Comparison of ENCODE assay signal across 10 cellular contexts in genomic region chr3:38031022-38031994, GRCh38. TPM values are rescaled to one million over a fixed set of nuclear protein-coding genes. Genes with fewer than 3 reads are reported as not detected.
A peak's percentile ranks its signal among the peaks of the same experiment; 100 is the strongest.
DNase-seq lines count a peak whose midpoint lies in the region; ATAC-seq lines count a peak whose summit lies in the region.
"Had no signal": no experiment of that assay in that cellular context is flagged by ENCODE, and none has a peak within 500 bp of the region (broad histone marks: within the 10 kb centered on the region; RNA-seq: fewer than 3 reads in every experiment).

No MANE protein-coding gene starts in this region.

- H3K79me2 ChIP-seq in trophoblast cell (ENCODE audit: control insufficient read depth, insufficient read depth, low read length, poor library complexity): peaks cover 2% of the 10 kb centered on the region

- H3K9me3 ChIP-seq in trophoblast cell (ENCODE audit: insufficient read depth, low read depth, low read length): peaks cover 4% of the 10 kb centered on the region
- H3K9me3 ChIP-seq: SJSA1 had no signal

- no peak overlapping the region for H2BK12ac ChIP-seq in trophoblast cell (ENCODE audit: low read length)

- H2AK5ac ChIP-seq in trophoblast cell (ENCODE audit: low read length): no peak overlapping the region

- no peak overlapping the region for H3K14ac ChIP-seq in trophoblast cell (ENCODE audit: low read length)

- WGBS in trophoblast cell (ENCODE audit: extremely low coverage, insufficient coverage, insufficient read length): no CpG with 5 or more reads among the region's 9 CpGs

- no peak overlapping the region for H3K4me3 ChIP-seq in trophoblast cell (ENCODE audit: low read depth, low read length)
- H3K4me3 ChIP-seq: SJSA1 had no signal

- intact Hi-C loops in left ventricle myocardium superior (cut with micrococcal nuclease): no loop called here

- H3K4me2 ChIP-seq in trophoblast cell (ENCODE audit: low read length): no peak overlapping the region

- H2BK120ac ChIP-seq in trophoblast cell (ENCODE audit: insufficient read depth, low read length, poor library complexity): no peak overlapping the region

- no peak overlapping the region for H4K91ac ChIP-seq in trophoblast cell (ENCODE audit: low read depth, low read length)

- DNase-seq in activated gamma-delta T cell treated with Interleukin-2 at 50 U/mL for 16 hours (peak; percentile 27), activated gamma-delta T cell (lab: John Stamatoyannopoulos, UW) (no peak), left ventricle myocardium superior (no peak), NCI-H1105 treated with DMSO at 0.1 percent for 48 hours (lab: John Stamatoyannopoulos, UW) (no peak), NCI-H187 (lab: John Stamatoyannopoulos, UW) (no peak), trophoblast cell (no peak)
- peak; percentile 60 for DNase-seq in activated effector memory CD4-positive, alpha-beta T cell treated with Interleukin-2 at 50 U/mL for 16 hours
- peak; percentile 46 to 66 for DNase-seq in stimulated activated CD4-positive, alpha-beta T cell treated with anti-CD3 and anti-CD28 coated beads, Interleukin-4, amount 100 ng/mL, for 4 hours

- H3K79me1 ChIP-seq in trophoblast cell (ENCODE audit: low read length): peaks cover 3% of the 10 kb centered on the region

- no peaks in the 10 kb centered on the region for H3K36me3 ChIP-seq in trophoblast cell (ENCODE audit: control insufficient read depth in 1 of 2, insufficient read depth in 2 of 2, low read length in 2 of 2)
- H3K36me3 ChIP-seq: SJSA1 had no signal

- H3K9ac ChIP-seq in trophoblast cell (ENCODE audit: low read length): no peak overlapping the region

- H2AFZ ChIP-seq in trophoblast cell (ENCODE audit: insufficient read depth, low read length, poor library complexity): no peak overlapping the region

- no peak overlapping the region for H3K4ac ChIP-seq in trophoblast cell (ENCODE audit: low read depth, low read length)

- ATAC-seq in left ventricle myocardium superior: peak; percentile 20

- H3K18ac ChIP-seq in trophoblast cell (ENCODE audit: low read length): no peak overlapping the region

- H3K27me3 ChIP-seq in trophoblast cell (ENCODE audit: insufficient read depth, low read length): peaks cover 17% of the 10 kb centered on the region
- H3K27me3 ChIP-seq: SJSA1 had no signal

- H4K12ac ChIP-seq in trophoblast cell (ENCODE audit: low read depth, low read length): no peak overlapping the region

- H3K4me1 ChIP-seq in trophoblast cell (ENCODE audit: control insufficient read depth in 1 of 2, insufficient read depth in 2 of 2, low read length in 2 of 2): peaks cover 15% of the 10 kb centered on the region in 2 experiments

- no peak overlapping the region for H2BK5ac ChIP-seq in trophoblast cell (ENCODE audit: low read depth, low read length, poor library complexity)

- H4K8ac ChIP-seq in trophoblast cell (ENCODE audit: low read depth, low read length): no peak overlapping the region

- no peak overlapping the region for H3K23ac ChIP-seq in trophoblast cell (ENCODE audit: low read length)

- no peak overlapping the region for H3K27ac ChIP-seq in trophoblast cell (ENCODE audit: low read depth, low read length)
- H3K27ac ChIP-seq: C4-2B, SJSA1 had no signal

RNA-seq across cellular contexts. Expression of gene PLCD1, which starts 1.9 kb away (rescaled TPM):
- total RNA-seq in left ventricle myocardium superior: 6.9 TPM
- polyA plus RNA-seq in trophoblast cell (2013): 14.7 and 15.7 TPM in 2 replicates

RNA-seq across cellular contexts. Expression of gene DLEC1, which starts 7.7 kb away (rescaled TPM):
- 1.1 TPM for total RNA-seq in left ventricle myocardium superior
- 0.03 and 0.45 TPM in 2 replicates for polyA plus RNA-seq in trophoblast cell (2013)
- total RNA-seq: SJSA1 had no signal

RNA-seq across cellular contexts. Expression of gene VILL, which starts 40.7 kb away (rescaled TPM):
- total RNA-seq in left ventricle myocardium superior: 2.7 TPM
- polyA plus RNA-seq in trophoblast cell (2013): 0.82 and 0.85 TPM in 2 replicates

Comparison
In these comparisons a context has a peak if more than half of its experiments do, and no peak if none do; other contexts are left out.
1. DNase-seq: peak in activated gamma-delta T cell treated with Interleukin-2 at 50 U/mL for 16 hours (single experiment), activated effector memory CD4-positive, alpha-beta T cell treated with Interleukin-2 at 50 U/mL for 16 hours (single experiment) and stimulated activated CD4-positive, alpha-beta T cell treated with anti-CD3 and anti-CD28 coated beads, Interleukin-4, amount 100 ng/mL, for 4 hours (2 of 2); none in activated gamma-delta T cell (single experiment), left ventricle myocardium superior (single experiment), NCI-H1105 treated with DMSO at 0.1 percent for 48 hours (single experiment), NCI-H187 (0 of 2) and trophoblast cell (0 of 2).